In the genomic region with DNA sequence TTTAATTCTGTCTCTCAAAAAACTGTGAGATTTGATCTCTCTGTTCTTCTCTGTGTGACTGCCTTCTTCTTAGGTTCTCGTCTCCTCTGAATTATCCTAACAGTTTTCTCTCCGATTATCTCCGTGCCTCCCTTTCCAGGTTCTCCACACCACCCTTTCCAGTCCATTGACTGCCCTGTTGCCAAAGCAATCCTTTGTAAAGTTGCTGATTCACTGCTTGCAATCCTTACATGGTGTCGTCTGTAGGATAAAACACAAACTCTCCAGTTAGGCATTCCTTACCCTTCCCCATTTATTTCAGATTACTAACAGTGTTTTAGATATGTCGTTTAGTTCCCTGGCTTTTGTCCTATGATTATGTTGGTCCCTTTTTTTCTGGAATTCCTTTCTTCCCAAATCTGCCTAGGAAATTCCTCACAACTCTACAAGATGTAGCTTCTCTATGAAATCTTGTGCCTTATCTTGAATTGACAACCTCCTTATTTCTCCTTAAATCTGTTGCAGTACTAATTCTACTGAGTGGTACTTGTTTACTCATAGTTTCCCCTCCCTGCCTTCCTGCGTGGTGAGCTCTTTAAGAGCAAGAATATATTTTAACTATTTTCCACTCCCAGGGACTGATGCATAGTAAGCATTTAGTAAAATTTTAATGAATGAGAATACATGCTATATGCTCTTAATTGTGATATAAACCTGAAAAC, we compare ENCODE assay signal across 14 cellular contexts. TPM values are rescaled to one million over a fixed set of nuclear protein-coding genes. Genes with fewer than 3 reads are reported as not detected.
DNase-seq lines count a peak whose midpoint lies in the region; TF ChIP-seq lines count a peak whose summit lies in the region.
"Had no signal": no experiment of that assay in that cellular context is flagged by ENCODE, and none has a peak within 500 bp of the region (broad histone marks: within the 10 kb centered on the region; RNA-seq: fewer than 3 reads in every experiment).

No MANE protein-coding gene starts in this region.

- H3K27ac ChIP-seq in HUES6 (ENCODE audit: low read depth, low read length): peak overlapping the region; percentile 28; the same call in 1 of the 2 replicates
- H3K27ac ChIP-seq in neuronal stem cell (replicated peaks; ENCODE audit: low read length): peak overlapping the region; percentile 27
- peak overlapping the region in 1 of 4 donors; percentile 16 for H3K27ac ChIP-seq in esophagus muscularis mucosa (replicated peaks in 1 of 4)
- no peak overlapping the region for H3K27ac ChIP-seq in testis
- H3K27ac ChIP-seq in A673 (ENCODE audit: low read depth, low read length, poor library complexity, severe bottlenecking): no peak overlapping the region
- H3K27ac ChIP-seq: SJCRH30, vagina had no signal

- H4K91ac ChIP-seq in neuronal stem cell (ENCODE audit: low read depth, low read length, poor library complexity): no peak overlapping the region

- TF ChIP-seq POLR2A in esophagus muscularis mucosa (IDR thresholded peaks at IDR 0.05; ENCODE audit: low read depth) (no peak), testis (IDR thresholded peaks at IDR 0.05) (no peak)

- intact Hi-C loops in esophagus muscularis mucosa (cut with DNase I) (no loop called here), testis (cut with DNase I; ENCODE audit: low total_unique reads) (no loop called here), A673 (cut with micrococcal nuclease; ENCODE audit: unreplicated experiment) (no loop called here)

- no CpG with 5 or more reads among the region's 6 CpGs for WGBS in neuronal stem cell (ENCODE audit: extremely low coverage in 2 of 2, insufficient read length in 2 of 2, insufficient replicate concordance in 1 of 2), 2 donors
- 67% methylated on average over 6 of the region's 6 CpGs for WGBS in esophagus muscularis mucosa
- WGBS in testis, 2 donors: 82 to 89% methylated on average over 6 of the region's 6 CpGs

- no peaks in the 10 kb centered on the region for H3K79me1 ChIP-seq in neuronal stem cell (ENCODE audit: low read depth, low read length)

- peak; percentile 18 for DNase-seq in EH (ENCODE audit: low read depth)
- peak; percentile 25 to 44 for DNase-seq in cardiac fibroblast (ENCODE audit: low read depth in 2 of 2)
- DNase-seq in neuronal stem cell (ENCODE audit: low spot score): no peak
- no peak for DNase-seq in esophagus muscularis mucosa (ENCODE audit: extremely low spot score)
- DNase-seq in testis: no peak
- no peak for DNase-seq in A673 (ENCODE audit: low spot score)
- DNase-seq: activated CD4-positive, alpha-beta T cell treated with anti-CD3 and anti-CD28 coated beads, Interleukin-2, amount 50 U/mL, for 48 hours; activated gamma-delta T cell treated with Interleukin-2 at 50 U/mL for 16 hours; C1 segment of cervical spinal cord; H9; NCI-H1092 treated with DMSO at 0.1 percent for 48 hours; SJCRH30 had no signal

- H3K4me1 ChIP-seq in HUES6 (ENCODE audit: control insufficient read depth, insufficient read depth, low read length) (peaks cover 9% of the 10 kb centered on the region; the same call in 1 of the 2 replicates), neuronal stem cell (ENCODE audit: control insufficient read depth in 2 of 2, insufficient read depth in 1 of 2, low read depth in 1 of 2, low read length in 2 of 2) (peaks cover 0 to 4% of the 10 kb centered on the region in 2 donors), esophagus muscularis mucosa (peaks cover 0 to 9% (median 4%) of the 10 kb centered on the region in 4 donors), testis (no peaks in the 10 kb centered on the region), A673 (ENCODE audit: insufficient read depth, low read length, poor library complexity, severe bottlenecking) (no peaks in the 10 kb centered on the region)
- H3K4me1 ChIP-seq: SJCRH30, vagina had no signal

- H3K4ac ChIP-seq in neuronal stem cell (ENCODE audit: low read length): no peak overlapping the region

- H3K27me3 ChIP-seq in HUES6 (ENCODE audit: control insufficient read depth, insufficient read depth, low read length): no peaks in the 10 kb centered on the region
- H3K27me3 ChIP-seq in neuronal stem cell (ENCODE audit: control insufficient read depth in 3 of 3, insufficient read depth in 3 of 3, low read depth in 1 of 3, low read length in 3 of 3): no peaks in the 10 kb centered on the region
- H3K27me3 ChIP-seq in esophagus muscularis mucosa: no peaks in the 10 kb centered on the region
- H3K27me3 ChIP-seq in testis: no peaks in the 10 kb centered on the region
- no peaks in the 10 kb centered on the region for H3K27me3 ChIP-seq in A673 (replicated peaks; ENCODE audit: insufficient read depth, low read depth, low read length, poor library complexity)
- H3K27me3 ChIP-seq: SJCRH30, vagina had no signal

- H2BK15ac ChIP-seq in neuronal stem cell (ENCODE audit: low read length): no peak overlapping the region

- H2BK5ac ChIP-seq in neuronal stem cell (ENCODE audit: low read length): no peak overlapping the region

- no peak overlapping the region for H2BK120ac ChIP-seq in neuronal stem cell (ENCODE audit: low read depth, low read length)

- no peak overlapping the region for H4K8ac ChIP-seq in neuronal stem cell (ENCODE audit: low read depth, low read length)

- H3K23ac ChIP-seq in neuronal stem cell (ENCODE audit: low read depth, low read length, poor library complexity): no peak overlapping the region

- peak overlapping the region; percentile 18 for H3K9ac ChIP-seq in HUES6 (ENCODE audit: low read length)
- no peak overlapping the region for H3K9ac ChIP-seq in neuronal stem cell (ENCODE audit: low read depth, low read length, poor library complexity)

- peaks cover 69% of the 10 kb centered on the region for H3K36me3 ChIP-seq in HUES6 (ENCODE audit: control insufficient read depth, insufficient read depth, low read length)
- peaks cover 5 to 88% of the 10 kb centered on the region in 2 donors for H3K36me3 ChIP-seq in neuronal stem cell (replicated peaks in 1 of 2; ENCODE audit: control insufficient read depth in 2 of 2, insufficient read depth in 2 of 2, low read length in 2 of 2)
- peaks cover 33 to 95% (median 61%) of the 10 kb centered on the region in 4 donors for H3K36me3 ChIP-seq in esophagus muscularis mucosa
- no peaks in the 10 kb centered on the region for H3K36me3 ChIP-seq in testis (ENCODE audit: low read depth, missing control alignments)
- peaks cover 31% of the 10 kb centered on the region for H3K36me3 ChIP-seq in A673 (ENCODE audit: insufficient read depth, low read length, poor library complexity, severe bottlenecking)

- TF ChIP-seq CTCF in cardiac fibroblast (IDR thresholded peaks at IDR 0.05; ENCODE audit: low read depth, low read length): no peak
- TF ChIP-seq CTCF in esophagus muscularis mucosa (IDR thresholded peaks at IDR 0.05): no peak
- no peak for TF ChIP-seq CTCF in testis (IDR thresholded peaks at IDR 0.05)
- no peak for TF ChIP-seq CTCF in A673 (conservative IDR thresholded peaks at IDR 0.05; ENCODE audit: low read depth, low read length)

- no peak overlapping the region for H2BK12ac ChIP-seq in neuronal stem cell (ENCODE audit: low read length)

- no peak overlapping the region for H3K18ac ChIP-seq in neuronal stem cell (ENCODE audit: low read length)

- no peak overlapping the region for H3K4me2 ChIP-seq in neuronal stem cell (ENCODE audit: insufficient read depth, low read length, poor library complexity, severe bottlenecking)

- H3K14ac ChIP-seq in neuronal stem cell (ENCODE audit: low read length): no peak overlapping the region

- CTCF ChIA-PET in A673 (lab: Charles Lee): no interaction called here

- H3K9me3 ChIP-seq in HUES6 (ENCODE audit: control insufficient read depth, insufficient read depth, low read depth, low read length) (no peaks in the 10 kb centered on the region), neuronal stem cell (replicated peaks in 1 of 2; ENCODE audit: control insufficient read depth in 2 of 2, insufficient read depth in 1 of 2, low read depth in 1 of 2, low read length in 2 of 2) (no peaks in the 10 kb centered on the region), esophagus muscularis mucosa (no peaks in the 10 kb centered on the region), testis (no peaks in the 10 kb centered on the region), A673 (ENCODE audit: low read depth, low read length, poor library complexity, severe bottlenecking) (no peaks in the 10 kb centered on the region)
- H3K9me3 ChIP-seq: SJCRH30, vagina had no signal

- POLR2A ChIA-PET in A673 (lab: Charles Lee; ENCODE audit: low non-redundant PET): interaction anchor here (0.7 kb wide), 1 partner anchor 89 kb away, joined by 5 read pairs; no protein-coding TSS in a partner anchor

- no peak overlapping the region for H2AK5ac ChIP-seq in neuronal stem cell (ENCODE audit: low read depth, low read length)

- no peak overlapping the region for H3K4me3 ChIP-seq in HUES6 (ENCODE audit: low read depth, low read length)
- no peak overlapping the region for H3K4me3 ChIP-seq in cardiac fibroblast (replicated peaks in 1 of 2; ENCODE audit: low read depth in 2 of 2, low read length in 2 of 2)
- H3K4me3 ChIP-seq in neuronal stem cell (ENCODE audit: low read length in 2 of 2): no peak overlapping the region
- H3K4me3 ChIP-seq in esophagus muscularis mucosa: no peak overlapping the region
- no peak overlapping the region for H3K4me3 ChIP-seq in testis
- no peak overlapping the region for H3K4me3 ChIP-seq in A673 (ENCODE audit: low read depth, low read length, poor library complexity, severe bottlenecking)
- H3K4me3 ChIP-seq: SJCRH30, vagina had no signal

- no peak overlapping the region for H2AFZ ChIP-seq in neuronal stem cell (ENCODE audit: low read length)

- TF ChIP-seq EP300 in esophagus muscularis mucosa (IDR thresholded peaks at IDR 0.05): no peak

- BruUV-seq in A673 (replicated peaks; lab: Mats Ljungman, UMichigan): no TSS peak

RNA-seq across cellular contexts. Expression of gene RCOR3, which starts 22.3 kb away (rescaled TPM):
- polyA plus RNA-seq in neuronal stem cell (2013, experiment 1 of 2): 26.0 TPM
- polyA plus RNA-seq in neuronal stem cell (2013, experiment 2 of 2): 26.8 TPM
- total RNA-seq in esophagus muscularis mucosa: 10 to 100 TPM; 21.7 to 38.0 (median 37.7) TPM
- 100 to 1,000 TPM; 114 to 141 TPM for total RNA-seq in testis
- 128 TPM for polyA plus RNA-seq in testis (ENCODE audit: insufficient read depth, low read depth, low replicate concordance)
- total RNA-seq in A673 (2021): 39.0 and 39.6 TPM in 2 replicates

RNA-seq across cellular contexts. Expression of gene TRAF5, which starts 45.2 kb away (rescaled TPM):
- polyA plus RNA-seq in neuronal stem cell (2013, experiment 1 of 2): 10.8 TPM
- 10.7 TPM for polyA plus RNA-seq in neuronal stem cell (2013, experiment 2 of 2)
- total RNA-seq in esophagus muscularis mucosa (10 to 100 TPM; 14.9 to 29.7 (median 23.9) TPM), testis (10 to 100 TPM; 20.3 to 22.2 TPM), A673 (2021) (7.1 and 8.7 TPM in 2 replicates)
- 25.1 TPM for polyA plus RNA-seq in testis (ENCODE audit: insufficient read depth, low read depth, low replicate concordance)

Comparison
In these comparisons a context has a peak if more than half of its experiments do, and no peak if none do; other contexts are left out.
1. DNase-seq: peak in EH (single experiment) and cardiac fibroblast (2 of 2); none in neuronal stem cell (single experiment), esophagus muscularis mucosa (single experiment), testis (single experiment) and A673 (single experiment).
2. H3K27ac ChIP-seq: peak in HUES6 (single experiment) and neuronal stem cell (single experiment); none in testis (0 of 2) and A673 (single experiment).